Comparison of ENCODE assay signal across 8 cellular contexts in genomic region chr4:80071643-80072606, GRCh38. TPM values are rescaled to one million over a fixed set of nuclear protein-coding genes. Genes with fewer than 3 reads are reported as not detected.
DNase-seq lines count a peak whose midpoint lies in the region; ATAC-seq and TF ChIP-seq lines count a peak whose summit lies in the region.

No MANE protein-coding gene starts in this region.

- ATAC-seq in GM19043 (IDR thresholded peaks at IDR 0.05; ENCODE audit: low read depth, unreplicated experiment) (peak; percentile 24), HG03175 (IDR thresholded peaks at IDR 0.05; ENCODE audit: unreplicated experiment) (peak; percentile 32), Right ventricle myocardium inferior (peak; percentile 32)

- intact Hi-C loops in Right ventricle myocardium inferior (cut with DNase I) = loop anchor here (2.0 kb wide), 1 partner anchor 35 kb away; no protein-coding TSS in a partner anchor

- H3K4me1 Mint-ChIP-seq in progenitor cell of endocrine pancreas (ENCODE audit: low read depth) = peaks cover 31% of the 10 kb centered on the region

- H3K4me3 ChIP-seq in AG09309 (ENCODE audit: control insufficient read depth, low read depth, low read length) = peak overlapping the region; percentile 96

- peak overlapping the region; percentile 98 for H3K4me3 Mint-ChIP-seq in progenitor cell of endocrine pancreas (ENCODE audit: low read depth)

- H3K9me3 Mint-ChIP-seq in progenitor cell of endocrine pancreas (ENCODE audit: low read depth) = no peaks in the 10 kb centered on the region

- H3K36me3 Mint-ChIP-seq in progenitor cell of endocrine pancreas (ENCODE audit: insufficient read depth) = peaks cover 14% of the 10 kb centered on the region

- H3K27me3 Mint-ChIP-seq in progenitor cell of endocrine pancreas = no peaks in the 10 kb centered on the region

- TF ChIP-seq CTCF in AG09309 (IDR thresholded peaks at IDR 0.05; ENCODE audit: control insufficient read depth, insufficient read depth, low read depth, low read length, missing control alignments) (no peak), progenitor cell of endocrine pancreas (IDR thresholded peaks at IDR 0.05; ENCODE audit: unreplicated experiment) (no peak)

- peak overlapping the region; percentile 97 for H3K27ac Mint-ChIP-seq in progenitor cell of endocrine pancreas

- DNase-seq in AG09309 (ENCODE audit: low read depth) (no peak), RPMI8226 (peak; percentile 31), Right ventricle myocardium inferior (ENCODE audit: missing footprints) (peak; percentile 82), progenitor cell of endocrine pancreas (ENCODE audit: low spot score, unreplicated experiment) (peak; percentile 15), NCI-H2227 treated with DMSO at 0.1 percent for 48 hours (lab: John Stamatoyannopoulos, UW) (no peak)
- peak in 3 of 4 experiments; percentile 8 to 46 (median 12) for DNase-seq in activated naive CD4-positive, alpha-beta T cell (lab: John Stamatoyannopoulos, UW)

RNA-seq across cellular contexts. Expression of gene ANTXR2, which starts 1.1 kb away (rescaled TPM):
- total RNA-seq in Right ventricle myocardium inferior (48.1 TPM), progenitor cell of endocrine pancreas (46.9 and 49.9 TPM in 2 replicates)

Comparison
In these comparisons a context has a peak if more than half of its experiments do, and no peak if none do; other contexts are left out.
1. DNase-seq: peak in RPMI8226 (single experiment), activated naive CD4-positive, alpha-beta T cell (3 of 4), Right ventricle myocardium inferior (single experiment) and progenitor cell of endocrine pancreas (single experiment); none in AG09309 (single experiment) and NCI-H2227 treated with DMSO at 0.1 percent for 48 hours (single experiment).
2. Peak in every context shown above with its lines, with median percentiles within 50 percentile points of each other: ATAC-seq.